ENCODE assay signal across 8 cellular contexts in the genomic region with DNA sequence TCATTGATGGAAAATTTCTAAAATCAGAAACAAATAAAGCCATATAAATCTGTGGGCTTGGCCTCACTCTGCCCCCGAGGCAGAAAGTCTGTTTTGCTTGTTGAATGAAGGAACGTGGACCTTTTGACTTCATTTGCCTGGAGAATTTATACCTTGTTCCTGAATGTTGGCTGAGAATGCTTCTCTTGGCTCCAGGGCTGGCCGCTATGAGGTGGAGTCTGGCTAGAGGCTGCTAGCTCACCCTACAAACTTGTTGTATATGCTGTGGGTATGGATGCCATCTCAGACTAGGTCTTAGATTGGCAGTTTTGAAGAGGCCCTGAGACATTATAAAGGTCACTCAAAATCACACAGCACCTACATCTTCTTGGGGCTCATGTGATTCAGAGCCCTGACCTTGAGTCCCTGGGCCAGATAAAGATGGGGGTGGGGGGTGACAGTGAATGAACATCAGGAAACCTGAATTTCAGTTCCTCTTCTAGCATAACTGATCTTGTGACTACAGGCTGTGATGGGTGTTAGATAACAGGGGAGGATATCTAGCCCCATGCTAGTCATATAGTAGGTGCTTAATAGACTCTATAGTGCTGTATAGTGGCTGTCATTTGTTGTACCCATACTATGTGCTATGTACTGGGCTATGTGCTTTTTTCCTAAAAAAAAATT. TPM values are rescaled to one million over a fixed set of nuclear protein-coding genes. Genes with fewer than 3 reads are reported as not detected.
DNase-seq lines count a peak whose midpoint lies in the region; ATAC-seq and TF ChIP-seq lines count a peak whose summit lies in the region.

No MANE protein-coding gene starts in this region.

- WGBS in trophoblast cell (ENCODE audit: extremely low coverage, insufficient coverage, insufficient read length), result no CpG with 5 or more reads among the region's 3 CpGs

- no peaks in the 10 kb centered on the region for H3K9me2 ChIP-seq in Loucy (replicated peaks; ENCODE audit: low read depth, low read length)

- in situ Hi-C loops in GM18951 (cut with MboI; ENCODE audit: low sequenced_read_pairs, unreplicated experiment), result no loop called here

- ATAC-seq in HG02642 (IDR thresholded peaks at IDR 0.05; ENCODE audit: poor library complexity, unreplicated experiment), result peak; percentile 38

- no peak overlapping the region for H3K23ac ChIP-seq in trophoblast cell (ENCODE audit: low read length)

- H3K4ac ChIP-seq in trophoblast cell (ENCODE audit: low read depth, low read length), result no peak overlapping the region

- no peak for TF ChIP-seq CTCF in Loucy (conservative IDR thresholded peaks at IDR 0.05; ENCODE audit: low read length)

- H3K4me3 ChIP-seq in Loucy (ENCODE audit: low read length, poor library complexity, severe bottlenecking), result no peak overlapping the region
- H3K4me3 ChIP-seq in trophoblast cell (ENCODE audit: low read depth, low read length), result no peak overlapping the region

- no peak overlapping the region for H3K27ac ChIP-seq in trophoblast cell (ENCODE audit: low read depth, low read length)

- H3K79me1 ChIP-seq in trophoblast cell (ENCODE audit: low read length), result peaks cover 29% of the 10 kb centered on the region

- H3K36me3 ChIP-seq in Loucy (ENCODE audit: insufficient read depth, low read length) (no peaks in the 10 kb centered on the region), trophoblast cell (ENCODE audit: control insufficient read depth in 1 of 2, insufficient read depth in 2 of 2, low read length in 2 of 2) (peaks cover 0 to 2% of the 10 kb centered on the region in 2 experiments)

- H2BK120ac ChIP-seq in trophoblast cell (ENCODE audit: insufficient read depth, low read length, poor library complexity), result no peak overlapping the region

- H4K12ac ChIP-seq in trophoblast cell (ENCODE audit: low read depth, low read length), result no peak overlapping the region

- H2BK12ac ChIP-seq in trophoblast cell (ENCODE audit: low read length), result no peak overlapping the region

- H3K4me2 ChIP-seq in Loucy (ENCODE audit: low read depth, low read length, poor library complexity, severe bottlenecking), result peak overlapping the region; percentile 5
- H3K4me2 ChIP-seq in trophoblast cell (ENCODE audit: low read length), result no peak overlapping the region

- H2AK5ac ChIP-seq in trophoblast cell (ENCODE audit: low read length), result no peak overlapping the region

- H3K18ac ChIP-seq in trophoblast cell (ENCODE audit: low read length), result no peak overlapping the region

- H3K27me3 ChIP-seq in Loucy (ENCODE audit: insufficient read depth, low read length, poor library complexity, severe bottlenecking) (no peaks in the 10 kb centered on the region), trophoblast cell (ENCODE audit: insufficient read depth, low read length) (no peaks in the 10 kb centered on the region)

- TF ChIP-seq POLR2A in GM18951 (IDR thresholded peaks at IDR 0.05; ENCODE audit: extremely low read depth, insufficient read depth, insufficient read length), result peak; percentile 37

- H3F3A ChIP-seq in Loucy (ENCODE audit: low read depth), result no peaks in the 10 kb centered on the region

- no peak overlapping the region for H3K9ac ChIP-seq in Loucy (ENCODE audit: low read depth, low read length, poor library complexity, severe bottlenecking)
- H3K9ac ChIP-seq in trophoblast cell (ENCODE audit: low read length), result no peak overlapping the region

- H3K14ac ChIP-seq in trophoblast cell (ENCODE audit: low read length), result no peak overlapping the region

- H3K79me2 ChIP-seq in Loucy (ENCODE audit: insufficient read depth, low read length), result no peaks in the 10 kb centered on the region
- peaks cover 5% of the 10 kb centered on the region for H3K79me2 ChIP-seq in trophoblast cell (ENCODE audit: control insufficient read depth, insufficient read depth, low read length, poor library complexity)

- H4K8ac ChIP-seq in trophoblast cell (ENCODE audit: low read depth, low read length), result no peak overlapping the region

- no peak overlapping the region for H2BK5ac ChIP-seq in trophoblast cell (ENCODE audit: low read depth, low read length, poor library complexity)

- peak; percentile 58 to 77 for DNase-seq in trophoblast cell
- DNase-seq in AG20443 (ENCODE audit: low spot score), result no peak
- DNase-seq in HCEC 1CT, result no peak
- DNase-seq in NCI-H82 treated with DMSO at 0.1 percent for 48 hours (lab: John Stamatoyannopoulos, UW; ENCODE audit: unreplicated experiment), result no peak
- no peak for DNase-seq in NCI-H1694 treated with DMSO at 0.1 percent for 48 hours (lab: John Stamatoyannopoulos, UW)

- H3K4me1 ChIP-seq in Loucy (ENCODE audit: insufficient read depth, low read length, poor library complexity, severe bottlenecking), result peaks cover 29% of the 10 kb centered on the region
- peaks cover 28 to 29% of the 10 kb centered on the region in 2 experiments for H3K4me1 ChIP-seq in trophoblast cell (ENCODE audit: control insufficient read depth in 1 of 2, insufficient read depth in 2 of 2, low read length in 2 of 2)

- no peak overlapping the region for H4K91ac ChIP-seq in trophoblast cell (ENCODE audit: low read depth, low read length)

- H2AFZ ChIP-seq in Loucy (ENCODE audit: low read length) (no peak overlapping the region), trophoblast cell (ENCODE audit: insufficient read depth, low read length, poor library complexity) (no peak overlapping the region)

- H3K9me3 ChIP-seq in Loucy (ENCODE audit: insufficient read depth, low read depth, low read length) (no peaks in the 10 kb centered on the region), trophoblast cell (ENCODE audit: insufficient read depth, low read depth, low read length) (no peaks in the 10 kb centered on the region)

- no peaks in the 10 kb centered on the region for H4K20me1 ChIP-seq in Loucy (ENCODE audit: insufficient read depth, low read length, poor library complexity, severe bottlenecking)

RNA-seq across cellular contexts. Expression of a gene that starts 2.8 kb away (rescaled TPM):
- polyA plus RNA-seq in trophoblast cell (2013), result 103 and 109 TPM in 2 replicates

RNA-seq across cellular contexts. Expression of a gene that starts 31.9 kb away (rescaled TPM):
- 9.9 and 10.2 TPM in 2 replicates for polyA plus RNA-seq in trophoblast cell (2013)

RNA-seq across cellular contexts. Expression of a gene that starts 47.8 kb away (rescaled TPM):
- polyA plus RNA-seq in trophoblast cell (2013), result not detected in 2 replicates

Comparison
In these comparisons a context has a peak if more than half of its experiments do, and no peak if none do; other contexts are left out.
1. DNase-seq: peak in trophoblast cell (2 of 2); none in AG20443 (single experiment), HCEC 1CT (single experiment), NCI-H82 treated with DMSO at 0.1 percent for 48 hours (single experiment) and NCI-H1694 treated with DMSO at 0.1 percent for 48 hours (single experiment).